Comparison of ENCODE assay signal across 18 cellular contexts in the genomic region with DNA sequence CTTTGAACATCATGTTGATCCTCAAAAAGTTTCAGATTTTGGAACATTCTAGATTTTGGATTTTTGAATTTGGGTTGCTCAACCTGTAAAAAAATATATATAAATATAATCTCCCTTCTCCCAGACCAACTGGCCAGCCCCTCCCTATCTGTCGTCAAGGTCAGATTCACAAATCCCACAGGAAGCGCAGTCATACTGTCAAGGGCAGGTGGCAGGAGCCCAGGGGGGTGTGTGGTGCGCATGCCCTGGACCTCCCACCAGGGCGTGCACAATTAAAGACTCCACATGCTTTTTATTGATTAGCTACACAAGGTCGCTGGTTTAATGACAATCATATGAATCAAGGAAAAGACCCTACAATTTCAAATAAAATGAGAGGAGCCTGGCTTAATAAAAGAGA.
DNase-seq lines count a peak whose midpoint lies in the region; TF ChIP-seq lines count a peak whose summit lies in the region.
"Had no signal": no experiment of that assay in that cellular context is flagged by ENCODE, and none has a peak within 500 bp of the region (broad histone marks: within the 10 kb centered on the region; RNA-seq: fewer than 3 reads in every experiment).

No MANE protein-coding gene starts in this region.

- CTCF ChIA-PET in activated CD4-positive, alpha-beta memory T cell treated with anti-CD3 and anti-CD28 coated beads for 36 hours (lab: Charles Lee) = no interaction called here

- POLR2A ChIA-PET in activated CD4-positive, alpha-beta memory T cell treated with anti-CD3 and anti-CD28 coated beads for 36 hours (lab: Charles Lee) = no interaction called here

- H3K27me3 Mint-ChIP-seq in osteocyte (ENCODE audit: unreplicated experiment) = peaks cover 47% of the 10 kb centered on the region
- no peaks in the 10 kb centered on the region for H3K27me3 Mint-ChIP-seq in activated CD4-positive, alpha-beta memory T cell treated with anti-CD3 and anti-CD28 coated beads for 36 hours

- H3K27ac ChIP-seq in BLaER1 = no peak overlapping the region
- H3K27ac ChIP-seq: C4-2B, Peyer's patch, SJSA1 had no signal

- H3F3A ChIP-seq in Loucy (ENCODE audit: low read depth) = no peaks in the 10 kb centered on the region

- H3K4me3 ChIP-seq in BLaER1 (no peak overlapping the region), Loucy (ENCODE audit: low read length, poor library complexity, severe bottlenecking) (no peak overlapping the region)
- H3K4me3 ChIP-seq: Peyer's patch, SJSA1 had no signal

- no peak overlapping the region for H3K27ac Mint-ChIP-seq in osteocyte (ENCODE audit: unreplicated experiment)
- no peak overlapping the region for H3K27ac Mint-ChIP-seq in activated CD4-positive, alpha-beta memory T cell treated with anti-CD3 and anti-CD28 coated beads for 36 hours
- H3K27ac Mint-ChIP-seq: CD8-positive, alpha-beta memory T cell; IgD-negative memory B cell had no signal

- H3K4me2 ChIP-seq in BLaER1 = peak overlapping the region; percentile 46
- H3K4me2 ChIP-seq in Loucy (ENCODE audit: low read depth, low read length, poor library complexity, severe bottlenecking) = peak overlapping the region; percentile 2

- no peaks in the 10 kb centered on the region for H3K36me3 Mint-ChIP-seq in osteocyte (ENCODE audit: unreplicated experiment)
- no peaks in the 10 kb centered on the region for H3K36me3 Mint-ChIP-seq in activated CD4-positive, alpha-beta memory T cell treated with anti-CD3 and anti-CD28 coated beads for 36 hours
- H3K36me3 Mint-ChIP-seq: CD8-positive, alpha-beta memory T cell; IgD-negative memory B cell had no signal

- DNase-seq in NCI-H2081 (lab: John Stamatoyannopoulos, UW) = peak; percentile 17 to 54
- DNase-seq in NCI-H2081 treated with DMSO at 0.1 percent for 48 hours (lab: John Stamatoyannopoulos, UW) = no peak
- peak; percentile 8 for DNase-seq in NCI-H748 treated with DMSO at 0.1 percent for 48 hours (lab: John Stamatoyannopoulos, UW)
- no peak for DNase-seq in osteocyte (ENCODE audit: extremely low spot score, unreplicated experiment)
- DNase-seq in activated CD4-positive, alpha-beta memory T cell treated with anti-CD3 and anti-CD28 coated beads for 36 hours = no peak
- no peak for DNase-seq in activated CD8-positive, alpha-beta memory T cell treated with anti-CD3 and anti-CD28 coated beads, Interleukin-2, amount 50 U/mL, for 4 hours
- DNase-seq: 8988T; CD8-positive, alpha-beta memory T cell; DMS53; MV-4-11; NCI-H1930; NCI-H774; Peyer's patch had no signal

- H3K79me2 ChIP-seq in Loucy (ENCODE audit: insufficient read depth, low read length) = no peaks in the 10 kb centered on the region

- H3K9ac ChIP-seq in BLaER1 (no peak overlapping the region), Loucy (ENCODE audit: low read depth, low read length, poor library complexity, severe bottlenecking) (no peak overlapping the region)

- no peaks in the 10 kb centered on the region for H3K9me3 Mint-ChIP-seq in osteocyte (ENCODE audit: unreplicated experiment)
- H3K9me3 Mint-ChIP-seq in activated CD4-positive, alpha-beta memory T cell treated with anti-CD3 and anti-CD28 coated beads for 36 hours = no peaks in the 10 kb centered on the region
- H3K9me3 Mint-ChIP-seq: CD8-positive, alpha-beta memory T cell had no signal

- H3K4me1 Mint-ChIP-seq in osteocyte (ENCODE audit: unreplicated experiment) = peaks cover 3% of the 10 kb centered on the region
- no peaks in the 10 kb centered on the region for H3K4me1 Mint-ChIP-seq in activated CD4-positive, alpha-beta memory T cell treated with anti-CD3 and anti-CD28 coated beads for 36 hours (ENCODE audit: low read depth)
- H3K4me1 Mint-ChIP-seq: CD8-positive, alpha-beta memory T cell; IgD-negative memory B cell had no signal

- no peak overlapping the region for H3K4me3 Mint-ChIP-seq in osteocyte (ENCODE audit: unreplicated experiment)
- H3K4me3 Mint-ChIP-seq in activated CD4-positive, alpha-beta memory T cell treated with anti-CD3 and anti-CD28 coated beads for 36 hours = no peak overlapping the region
- H3K4me3 Mint-ChIP-seq: CD8-positive, alpha-beta memory T cell; IgD-negative memory B cell had no signal

- intact Hi-C loops in activated CD4-positive, alpha-beta memory T cell treated with anti-CD3 and anti-CD28 coated beads for 36 hours (cut with micrococcal nuclease) = no loop called here

- H4K20me1 ChIP-seq in BLaER1 (no peaks in the 10 kb centered on the region), Loucy (ENCODE audit: insufficient read depth, low read length, poor library complexity, severe bottlenecking) (no peaks in the 10 kb centered on the region)

- no peak for TF ChIP-seq CTCF in Loucy (conservative IDR thresholded peaks at IDR 0.05; ENCODE audit: low read length)
- TF ChIP-seq CTCF in osteocyte (IDR thresholded peaks at IDR 0.05) = no peak

- H3K36me3 ChIP-seq in BLaER1 = no peaks in the 10 kb centered on the region
- H3K36me3 ChIP-seq in Loucy (ENCODE audit: insufficient read depth, low read length) = no peaks in the 10 kb centered on the region
- H3K36me3 ChIP-seq: Peyer's patch, SJSA1 had no signal

- H3K4me1 ChIP-seq in BLaER1 (peaks cover 9% of the 10 kb centered on the region), Loucy (ENCODE audit: insufficient read depth, low read length, poor library complexity, severe bottlenecking) (peaks cover 14% of the 10 kb centered on the region)
- H3K4me1 ChIP-seq: Peyer's patch, SJSA1 had no signal

- no peak overlapping the region for H2AFZ ChIP-seq in Loucy (ENCODE audit: low read length)

- no peaks in the 10 kb centered on the region for H3K9me2 ChIP-seq in Loucy (replicated peaks; ENCODE audit: low read depth, low read length)

- H3K9me3 ChIP-seq in BLaER1 (no peaks in the 10 kb centered on the region), Loucy (ENCODE audit: insufficient read depth, low read depth, low read length) (no peaks in the 10 kb centered on the region)
- H3K9me3 ChIP-seq: Peyer's patch, SJSA1 had no signal

- H3K27me3 ChIP-seq in BLaER1 (no peaks in the 10 kb centered on the region), Loucy (ENCODE audit: insufficient read depth, low read length, poor library complexity, severe bottlenecking) (no peaks in the 10 kb centered on the region)
- H3K27me3 ChIP-seq: Peyer's patch, SJSA1 had no signal

Comparison
In these comparisons a context has a peak if more than half of its experiments do, and no peak if none do; other contexts are left out.
1. DNase-seq: peak in NCI-H2081 (2 of 2) and NCI-H748 treated with DMSO at 0.1 percent for 48 hours (single experiment); none in NCI-H2081 treated with DMSO at 0.1 percent for 48 hours (single experiment), osteocyte (single experiment), activated CD4-positive, alpha-beta memory T cell treated with anti-CD3 and anti-CD28 coated beads for 36 hours (single experiment) and activated CD8-positive, alpha-beta memory T cell treated with anti-CD3 and anti-CD28 coated beads, Interleukin-2, amount 50 U/mL, for 4 hours (single experiment).